Comparison of ENCODE assay signal across 32 cellular contexts in genomic region chr9:84152204-84152603, GRCh38.
"Had no signal": no experiment of that assay in that cellular context is flagged by ENCODE, and none has a peak within 500 bp of the region (broad histone marks: within the 10 kb centered on the region; RNA-seq: fewer than 3 reads in every experiment).

No MANE protein-coding gene starts in this region.

- H3K27me3 ChIP-seq: brain microvascular endothelial cell, esophagus squamous epithelium, neutrophil, stomach, thyroid gland, upper lobe of left lung, vagina had no signal

- H3K4me2 ChIP-seq: smooth muscle cell had no signal

- ATAC-seq: activated T-cell treated with anti-CD3 and anti-CD28 coated beads, Interleukin-2, amount 50 U/mL, for 4 hours; activated T-helper 17 cell treated with anti-CD3 and anti-CD28 coated beads, Interleukin-2, amount 50 U/mL, for 72 hours; left ventricle myocardium superior; stimulated activated naive B cell treated with anti-CD40 and anti-IgM and Interleukin-4, amounts not matched to agents 10 μg/mL and 1 μg/mL and 100 μg/mL, for 72 hours; T-helper 17 cell had no signal

- H3K4me3 ChIP-seq: esophagus squamous epithelium, smooth muscle cell, stomach, thyroid gland, upper lobe of left lung, vagina had no signal

- H3K27ac ChIP-seq: brain microvascular endothelial cell, epithelial cell of prostate, esophagus squamous epithelium, neutrophil, stomach, thyroid gland, upper lobe of left lung, vagina had no signal

- H3K9me3 Mint-ChIP-seq: activated CD4-positive, alpha-beta memory T cell treated with anti-CD3 and anti-CD28 coated beads, Interleukin-2, amount 10 ng/mL, durations not matched to agents 7 days and 5 days; activated CD4-positive, alpha-beta T cell treated with anti-CD3 and anti-CD28 coated beads, Interleukin-2, amount 10 ng/mL, durations not matched to agents 7 days and 5 days; activated T-cell treated with anti-CD3 and anti-CD28 coated beads, Interleukin-2, amount 50 U/mL, for 4 hours; activated T-helper 17 cell treated with anti-CD3 and anti-CD28 coated beads, Interleukin-2, amount 50 U/mL, for 72 hours; endodermal cell; nephron; stimulated activated naive B cell treated with anti-CD40 and anti-IgM and Interleukin-4, amounts not matched to agents 10 μg/mL and 1 μg/mL and 100 μg/mL, for 72 hours; WTC11 had no signal

- H3K9me3 ChIP-seq: esophagus squamous epithelium, neutrophil, stomach, thyroid gland, upper lobe of left lung, vagina had no signal

- H3K36me3 ChIP-seq: brain microvascular endothelial cell, esophagus squamous epithelium, neutrophil, stomach, thyroid gland, upper lobe of left lung, vagina had no signal

- H3K4me3 Mint-ChIP-seq: activated CD4-positive, alpha-beta memory T cell treated with anti-CD3 and anti-CD28 coated beads, Interleukin-2, amount 10 ng/mL, durations not matched to agents 7 days and 5 days; activated CD4-positive, alpha-beta T cell treated with anti-CD3 and anti-CD28 coated beads, Interleukin-2, amount 10 ng/mL, durations not matched to agents 7 days and 5 days; activated T-cell treated with anti-CD3 and anti-CD28 coated beads, Interleukin-2, amount 50 U/mL, for 4 hours; activated T-helper 17 cell treated with anti-CD3 and anti-CD28 coated beads, Interleukin-2, amount 50 U/mL, for 72 hours; endodermal cell; nephron; stimulated activated naive B cell treated with anti-CD40 and anti-IgM and Interleukin-4, amounts not matched to agents 10 μg/mL and 1 μg/mL and 100 μg/mL, for 72 hours; T-helper 17 cell; WTC11 had no signal

- DNase-seq: activated CD4-positive, alpha-beta memory T cell treated with anti-CD3 and anti-CD28 coated beads, Interleukin-2, amount 10 ng/mL, durations not matched to agents 7 days and 5 days; activated CD4-positive, alpha-beta T cell treated with anti-CD3 and anti-CD28 coated beads for 1 hour; activated CD4-positive, alpha-beta T cell treated with anti-CD3 and anti-CD28 coated beads, Interleukin-2, amount 10 ng/mL, durations not matched to agents 7 days and 5 days; activated CD8-positive, alpha-beta memory T cell treated with anti-CD3 and anti-CD28 coated beads, Interleukin-2, amount 50 U/mL, for 48 hours; activated gamma-delta T cell treated with Interleukin-2 at 50 U/mL for 16 hours; activated naive CD4-positive, alpha-beta T cell treated with anti-CD3 and anti-CD28 coated beads, Interleukin-2, amount 50 U/mL, for 16 hours; activated T-cell treated with anti-CD3 and anti-CD28 coated beads, Interleukin-2, amount 50 U/mL, for 4 hours; amniotic stem cell; brain microvascular endothelial cell; cortex of kidney; endodermal cell; esophagus squamous epithelium; islet precursor cell; left ventricle myocardium superior; mammary epithelial cell; stimulated activated CD4-positive, alpha-beta T cell treated with anti-CD3 and anti-CD28 coated beads, Interleukin-15, amount 100 ng/mL, for 24 hours; stimulated activated CD4-positive, alpha-beta T cell treated with anti-CD3 and anti-CD28 coated beads, Interleukin-2, amount 100 ng/mL, for 24 hours; stimulated activated naive B cell treated with anti-CD40 and anti-IgM and Interleukin-4, amounts not matched to agents 10 μg/mL and 1 μg/mL and 100 μg/mL, for 72 hours; stomach; T-helper 17 cell; thyroid gland; upper lobe of left lung had no signal

- H3K4me1 Mint-ChIP-seq: activated CD4-positive, alpha-beta memory T cell treated with anti-CD3 and anti-CD28 coated beads, Interleukin-2, amount 10 ng/mL, durations not matched to agents 7 days and 5 days; activated CD4-positive, alpha-beta T cell treated with anti-CD3 and anti-CD28 coated beads, Interleukin-2, amount 10 ng/mL, durations not matched to agents 7 days and 5 days; activated T-helper 17 cell treated with anti-CD3 and anti-CD28 coated beads, Interleukin-2, amount 50 U/mL, for 72 hours; T-helper 17 cell had no signal

- H3K36me3 Mint-ChIP-seq: stimulated activated naive B cell treated with anti-CD40 and anti-IgM and Interleukin-4, amounts not matched to agents 10 μg/mL and 1 μg/mL and 100 μg/mL, for 72 hours; WTC11 had no signal

- FAIRE-seq: astrocyte, frontal cortex had no signal

- H3K27ac Mint-ChIP-seq: activated CD4-positive, alpha-beta memory T cell treated with anti-CD3 and anti-CD28 coated beads, Interleukin-2, amount 10 ng/mL, durations not matched to agents 7 days and 5 days; activated CD4-positive, alpha-beta T cell treated with anti-CD3 and anti-CD28 coated beads, Interleukin-2, amount 10 ng/mL, durations not matched to agents 7 days and 5 days; activated T-helper 17 cell treated with anti-CD3 and anti-CD28 coated beads, Interleukin-2, amount 50 U/mL, for 72 hours; endodermal cell; nephron; progenitor cell of endocrine pancreas; stimulated activated naive B cell treated with anti-CD40 and anti-IgM and Interleukin-4, amounts not matched to agents 10 μg/mL and 1 μg/mL and 100 μg/mL, for 72 hours; T-helper 17 cell; WTC11 had no signal
